In genomic region chr7:75995996-75996395, GRCh38 we compare ENCODE assay signal across 19 cellular contexts. TPM values are rescaled to one million over a fixed set of nuclear protein-coding genes. Genes with fewer than 3 reads are reported as not detected.
DNase-seq lines count a peak whose midpoint lies in the region; ATAC-seq and TF ChIP-seq lines count a peak whose summit lies in the region.
"Had no signal": no experiment of that assay in that cellular context is flagged by ENCODE, and none has a peak within 500 bp of the region (broad histone marks: within the 10 kb centered on the region; RNA-seq: fewer than 3 reads in every experiment).

No MANE protein-coding gene starts in this region.

- H3K4me2 ChIP-seq in PC-9: no peak overlapping the region
- H3K4me2 ChIP-seq: KMS-11 had no signal

- H3K4me3 Mint-ChIP-seq in activated naive CD8-positive, alpha-beta T cell: peak overlapping the region; percentile 31
- H3K4me3 Mint-ChIP-seq in activated naive CD8-positive, alpha-beta T cell treated with anti-CD3 and anti-CD28 coated beads for 36 hours: no peak overlapping the region
- peak overlapping the region; percentile 38 for H3K4me3 Mint-ChIP-seq in activated B cell treated with CpG ODN at 0.5 μM for 24 hours
- peak overlapping the region in 8 of 10 donors; percentile 1 to 82 (median 54) for H3K4me3 Mint-ChIP-seq in naive thymus-derived CD4-positive, alpha-beta T cell

- no peaks in the 10 kb centered on the region for H3K9me2 ChIP-seq in PC-9 (ENCODE audit: insufficient read depth)
- H3K9me2 ChIP-seq: SK-N-SH had no signal

- no peak for ATAC-seq in activated B cell treated with CpG ODN at 0.5 μM for 24 hours (ENCODE audit: low read depth)
- no peak for ATAC-seq in naive thymus-derived CD4-positive, alpha-beta T cell
- ATAC-seq: HCT116, left cardiac atrium had no signal

- no peak overlapping the region for H3K4me3 ChIP-seq in naive thymus-derived CD4-positive, alpha-beta T cell (ENCODE audit: low read length)
- H3K4me3 ChIP-seq in spleen: no peak overlapping the region
- H3K4me3 ChIP-seq in PC-9: no peak overlapping the region
- H3K4me3 ChIP-seq: vagina had no signal

- TF ChIP-seq CTCF in activated B cell treated with CpG ODN at 0.5 μM for 24 hours (IDR thresholded peaks at IDR 0.05) (no peak), spleen (IDR thresholded peaks at IDR 0.05 in 8 of 11, conservative IDR thresholded peaks at IDR 0.05 in 3 of 11) (no peak), PC-9 (conservative IDR thresholded peaks at IDR 0.05) (no peak)

- H2AFZ ChIP-seq in PC-9: no peak overlapping the region

- no peak for DNase-seq in activated naive CD8-positive, alpha-beta T cell treated with anti-CD3 and anti-CD28 coated beads for 36 hours
- DNase-seq in activated B cell treated with CpG ODN at 0.5 μM for 24 hours: no peak
- no peak for DNase-seq in naive thymus-derived CD4-positive, alpha-beta T cell
- peak; percentile 77 for DNase-seq in spleen
- no peak for DNase-seq in iPS-NIHi11 (ENCODE audit: low spot score)
- DNase-seq in PC-9: no peak
- no peak for DNase-seq in NCI-H1930 (lab: John Stamatoyannopoulos, UW)
- DNase-seq: activated CD4-positive, CD25-positive, alpha-beta regulatory T cell treated with anti-CD3 and anti-CD28 coated beads, Interleukin-2, amount 50 U/mL, for 72 hours; activated T-cell treated with anti-CD3 and anti-CD28 coated beads, Interleukin-2, amount 50 U/mL, for 48 hours; brain microvascular endothelial cell; left cardiac atrium; MV-4-11; NCI-H1694 treated with DMSO at 0.1 percent for 48 hours; NCI-H69; SK-N-SH had no signal

- intact Hi-C loops in activated B cell treated with CpG ODN at 0.5 μM for 24 hours (cut with micrococcal nuclease): loop anchor here (2.0 kb wide), 2 partner anchors 53 to 117 kb away; partner anchors contain the start of genes MDH2 and RHBDD2
- intact Hi-C loops in naive thymus-derived CD4-positive, alpha-beta T cell (cut with micrococcal nuclease): no loop called here
- intact Hi-C loops in spleen (cut with DNase I; ENCODE audit: low total_unique reads): loop anchor here (10.0 kb wide), 1 partner anchor 121 kb away; the partner anchor contains the start of gene RHBDD2
- intact Hi-C loops in PC-9 (cut with micrococcal nuclease; ENCODE audit: unreplicated experiment): no loop called here

- H3K79me2 ChIP-seq in PC-9 (ENCODE audit: low read depth): 0 out of 2 replicates have a peak, but pooled peaks cover 6% of the 10 kb centered on the region

- H3K4me1 ChIP-seq in naive thymus-derived CD4-positive, alpha-beta T cell (ENCODE audit: control insufficient read depth in 2 of 2, insufficient read depth in 2 of 2, low read length in 2 of 2): peaks cover 6 to 10% of the 10 kb centered on the region in 2 donors
- peaks cover 11 to 64% (median 24%) of the 10 kb centered on the region in 6 donors for H3K4me1 ChIP-seq in spleen
- peaks cover 13% of the 10 kb centered on the region for H3K4me1 ChIP-seq in PC-9 (replicated peaks; ENCODE audit: insufficient read depth)

- no peaks in the 10 kb centered on the region for H3K27me3 Mint-ChIP-seq in activated naive CD8-positive, alpha-beta T cell
- no peaks in the 10 kb centered on the region for H3K27me3 Mint-ChIP-seq in activated naive CD8-positive, alpha-beta T cell treated with anti-CD3 and anti-CD28 coated beads for 36 hours
- H3K27me3 Mint-ChIP-seq in activated B cell treated with CpG ODN at 0.5 μM for 24 hours: no peaks in the 10 kb centered on the region
- H3K27me3 Mint-ChIP-seq in naive thymus-derived CD4-positive, alpha-beta T cell: no peaks in the 10 kb centered on the region

- peaks cover 8% of the 10 kb centered on the region for H3K36me3 Mint-ChIP-seq in activated naive CD8-positive, alpha-beta T cell
- peaks cover 18% of the 10 kb centered on the region for H3K36me3 Mint-ChIP-seq in activated naive CD8-positive, alpha-beta T cell treated with anti-CD3 and anti-CD28 coated beads for 36 hours
- peaks cover 26% of the 10 kb centered on the region for H3K36me3 Mint-ChIP-seq in activated B cell treated with CpG ODN at 0.5 μM for 24 hours (ENCODE audit: low read depth)
- H3K36me3 Mint-ChIP-seq in naive thymus-derived CD4-positive, alpha-beta T cell: peaks cover 0 to 21% (median 4%) of the 10 kb centered on the region in 5 donors

- no peak overlapping the region for H3K27ac Mint-ChIP-seq in activated naive CD8-positive, alpha-beta T cell
- no peak overlapping the region for H3K27ac Mint-ChIP-seq in activated naive CD8-positive, alpha-beta T cell treated with anti-CD3 and anti-CD28 coated beads for 36 hours
- no peak overlapping the region for H3K27ac Mint-ChIP-seq in activated B cell treated with CpG ODN at 0.5 μM for 24 hours
- peak overlapping the region in 2 of 9 donors; percentile 24 to 28 for H3K27ac Mint-ChIP-seq in naive thymus-derived CD4-positive, alpha-beta T cell

- H4K20me1 ChIP-seq in PC-9 (ENCODE audit: insufficient read depth): no peaks in the 10 kb centered on the region

- TF ChIP-seq POLR2A in spleen (IDR thresholded peaks at IDR 0.05): no peak

- peaks cover 3% of the 10 kb centered on the region; the same call in 1 of the 2 replicates for H3F3A ChIP-seq in PC-9 (ENCODE audit: insufficient read depth, low read depth)

- BruUV-seq in PC-9 (replicated peaks; lab: Mats Ljungman, UMichigan): no TSS peak

- no peaks in the 10 kb centered on the region for H3K9me3 ChIP-seq in naive thymus-derived CD4-positive, alpha-beta T cell (ENCODE audit: control insufficient read depth in 2 of 3, low read length in 3 of 3)
- no peaks in the 10 kb centered on the region for H3K9me3 ChIP-seq in spleen
- no peaks in the 10 kb centered on the region for H3K9me3 ChIP-seq in PC-9 (ENCODE audit: insufficient read depth, low read depth)
- H3K9me3 ChIP-seq: SK-N-SH, vagina had no signal

- H3K27me3 ChIP-seq in naive thymus-derived CD4-positive, alpha-beta T cell (ENCODE audit: control insufficient read depth in 2 of 2, insufficient read depth in 2 of 2, low read length in 2 of 2): no peaks in the 10 kb centered on the region
- H3K27me3 ChIP-seq in spleen (replicated peaks in 1 of 7): no peaks in the 10 kb centered on the region
- no peaks in the 10 kb centered on the region for H3K27me3 ChIP-seq in PC-9 (ENCODE audit: insufficient read depth, low read depth)
- H3K27me3 ChIP-seq: brain microvascular endothelial cell, vagina had no signal

- POLR2A ChIA-PET in activated B cell treated with CpG ODN at 0.5 μM for 24 hours (lab: Charles Lee) (interaction anchor here (1.2 kb wide), 1 partner anchor 13 kb away, joined by 10 read pairs; no protein-coding TSS in a partner anchor), PC-9 (lab: Charles Lee; ENCODE audit: unreplicated experiment) (interaction anchor here (0.6 to 0.8 kb wide), 2 partner anchors 39 to 118 kb away, joined by 4 to 7 read pairs; no protein-coding TSS in a partner anchor)
- POLR2A ChIA-PET in naive thymus-derived CD4-positive, alpha-beta T cell (lab: Charles Lee): interaction anchor here (0.6 to 1.1 kb wide), 2 partner anchors 13 to 94 kb away, joined by 3 to 4 read pairs; no protein-coding TSS in a partner anchor

- 97 to 100% (median 100%) methylated on average over 2 to 5 of the region's 5 CpGs for WGBS in spleen, 5 donors

- H3K9me3 Mint-ChIP-seq in activated naive CD8-positive, alpha-beta T cell (ENCODE audit: low read depth): no peaks in the 10 kb centered on the region
- H3K9me3 Mint-ChIP-seq in activated naive CD8-positive, alpha-beta T cell treated with anti-CD3 and anti-CD28 coated beads for 36 hours: no peaks in the 10 kb centered on the region
- no peaks in the 10 kb centered on the region for H3K9me3 Mint-ChIP-seq in activated B cell treated with CpG ODN at 0.5 μM for 24 hours
- H3K9me3 Mint-ChIP-seq in naive thymus-derived CD4-positive, alpha-beta T cell: no peaks in the 10 kb centered on the region

- peaks cover 15% of the 10 kb centered on the region for H3K4me1 Mint-ChIP-seq in activated naive CD8-positive, alpha-beta T cell (ENCODE audit: low read depth)
- H3K4me1 Mint-ChIP-seq in activated naive CD8-positive, alpha-beta T cell treated with anti-CD3 and anti-CD28 coated beads for 36 hours: peaks cover 11% of the 10 kb centered on the region
- peaks cover 26% of the 10 kb centered on the region for H3K4me1 Mint-ChIP-seq in activated B cell treated with CpG ODN at 0.5 μM for 24 hours
- peaks cover 5 to 28% (median 25%) of the 10 kb centered on the region in 7 donors for H3K4me1 Mint-ChIP-seq in naive thymus-derived CD4-positive, alpha-beta T cell

- peaks cover 0 to 18% (median 0%) of the 10 kb centered on the region in 3 experiments for H3K36me3 ChIP-seq in naive thymus-derived CD4-positive, alpha-beta T cell (ENCODE audit: control insufficient read depth in 2 of 3, insufficient read depth in 3 of 3, low read length in 3 of 3)
- H3K36me3 ChIP-seq in spleen (peaks cover 0 to 46% (median 9%) of the 10 kb centered on the region in 6 donors), PC-9 (ENCODE audit: low read depth) (no peaks in the 10 kb centered on the region)

- CTCF ChIA-PET in activated B cell treated with CpG ODN at 0.5 μM for 24 hours (lab: Charles Lee): no interaction called here
- CTCF ChIA-PET in naive thymus-derived CD4-positive, alpha-beta T cell (lab: Charles Lee): no interaction called here
- CTCF ChIA-PET in PC-9 (lab: Charles Lee): no interaction called here

- H3K27ac ChIP-seq in naive thymus-derived CD4-positive, alpha-beta T cell (ENCODE audit: low read depth, low read length): no peak overlapping the region
- peak overlapping the region in 3 of 8 donors; percentile 84 to 87 (median 87) for H3K27ac ChIP-seq in spleen
- H3K27ac ChIP-seq in PC-9: no peak overlapping the region
- H3K27ac ChIP-seq: brain microvascular endothelial cell, KMS-11 had no signal

RNA-seq across cellular contexts. Expression of gene TMEM120A, which starts 1.6 kb away (rescaled TPM):
- total RNA-seq in activated naive CD8-positive, alpha-beta T cell treated with anti-CD3 and anti-CD28 coated beads for 36 hours: 10 to 100 TPM; 19.6 to 22.1 TPM
- 95.6 and 104 TPM in 2 replicates for total RNA-seq in activated B cell treated with CpG ODN at 0.5 μM for 24 hours
- total RNA-seq in naive thymus-derived CD4-positive, alpha-beta T cell: 10 to 100 TPM; 19.1 to 38.6 (median 35.6) TPM
- 10 to 100 TPM; 23.2 to 25.2 TPM for polyA plus RNA-seq in naive thymus-derived CD4-positive, alpha-beta T cell
- 10 to 100 TPM; 24.9 to 57.9 (median 41.4) TPM for total RNA-seq in spleen
- polyA plus RNA-seq in spleen: 10 to 100 TPM; 30.1 to 66.2 (median 56.6) TPM
- total RNA-seq in PC-9 (2021): 26.9 and 27.0 TPM in 2 replicates

RNA-seq across cellular contexts. Expression of gene STYXL1, which starts 51.8 kb away (rescaled TPM):
- 10 to 100 TPM; 28.2 to 30.4 TPM for total RNA-seq in activated naive CD8-positive, alpha-beta T cell treated with anti-CD3 and anti-CD28 coated beads for 36 hours
- total RNA-seq in activated B cell treated with CpG ODN at 0.5 μM for 24 hours: 23.1 and 28.1 TPM in 2 replicates
- 10 to 100 TPM; 11.3 to 31.7 (median 20.0) TPM for total RNA-seq in naive thymus-derived CD4-positive, alpha-beta T cell
- 10 to 100 TPM; 36.7 to 45.5 TPM for polyA plus RNA-seq in naive thymus-derived CD4-positive, alpha-beta T cell
- total RNA-seq in spleen: 10 to 100 TPM; 18.3 to 48.8 (median 28.4) TPM
- polyA plus RNA-seq in spleen: 10 to 100 TPM; 36.3 to 60.4 (median 45.0) TPM
- 77.7 and 98.2 TPM in 2 replicates for total RNA-seq in PC-9 (2021)

RNA-seq across cellular contexts. Expression of gene MDH2, which starts 51.9 kb away (rescaled TPM):
- 100 to 1,000 TPM; 304 to 310 TPM for total RNA-seq in activated naive CD8-positive, alpha-beta T cell treated with anti-CD3 and anti-CD28 coated beads for 36 hours
- total RNA-seq in activated B cell treated with CpG ODN at 0.5 μM for 24 hours (120 and 125 TPM in 2 replicates), spleen (100 to 1,000 TPM in 3 of 7 donors, 10 to 100 TPM in 4; 62.2 to 129 (median 97.7) TPM), PC-9 (2021) (319 and 328 TPM in 2 replicates)
- 100 to 1,000 TPM in 1 of 5 experiments, 10 to 100 TPM in 4; 71.7 to 172 (median 74.6) TPM for total RNA-seq in naive thymus-derived CD4-positive, alpha-beta T cell
- polyA plus RNA-seq in naive thymus-derived CD4-positive, alpha-beta T cell: 100 to 1,000 TPM; 134 TPM
- polyA plus RNA-seq in spleen: 10 to 100 TPM; 45.5 to 74.1 (median 71.4) TPM

Comparison
In these comparisons a context has a peak if more than half of its experiments do, and no peak if none do; other contexts are left out.
1. intact Hi-C loops: an anchor here in activated B cell treated with CpG ODN at 0.5 μM for 24 hours (2.0 kb wide) and spleen (10.0 kb wide); none called in naive thymus-derived CD4-positive, alpha-beta T cell and PC-9.